In the genomic region with DNA sequence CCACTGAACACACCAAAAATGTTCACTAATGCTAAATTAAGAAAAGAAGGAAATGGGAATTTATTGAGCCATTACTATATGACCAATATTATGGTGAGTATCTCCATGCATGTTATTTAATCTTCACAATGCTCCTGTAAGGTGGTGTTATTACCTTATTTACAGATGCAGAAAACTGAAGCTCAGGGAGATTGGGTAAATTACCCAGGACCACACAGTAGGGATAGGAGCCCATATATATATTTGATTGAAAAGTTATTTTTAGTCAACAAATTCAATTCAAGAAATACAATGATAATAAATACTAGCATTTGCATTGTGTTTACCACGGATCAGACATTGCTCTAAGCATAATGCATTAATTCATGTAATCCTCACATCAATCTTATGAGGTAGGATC, we compare ENCODE assay signal across 24 cellular contexts.
"Had no signal": no experiment of that assay in that cellular context is flagged by ENCODE, and none has a peak within 500 bp of the region (broad histone marks: within the 10 kb centered on the region; RNA-seq: fewer than 3 reads in every experiment).

No MANE protein-coding gene starts in this region.

- H3K4me3 Mint-ChIP-seq: memory B cell; natural killer cell; stimulated activated effector memory CD8-positive, alpha-beta T cell treated with anti-CD3 and anti-CD28 coated beads, Interleukin-12 subunit alpha, Interleukin-12 subunit beta, amount 100 ng/mL, for 72 hours; type B pancreatic cell had no signal

- DNase-seq: colonic mucosa; dermis blood vessel endothelial cell; effector memory CD4-positive, alpha-beta T cell; erythroblast; esophagus squamous epithelium; gastrocnemius medialis; head of caudate nucleus; left ventricle myocardium superior; lower lobe of right lung; natural killer cell; occipital lobe; ovary; posterior cingulate gyrus; psoas muscle; right cardiac atrium; sigmoid colon; stimulated activated CD4-positive, alpha-beta T cell treated with anti-CD3 and anti-CD28 coated beads, Interleukin-2, amount 100 ng/mL, for 24 hours; stimulated activated CD4-positive, alpha-beta T cell treated with anti-CD3 and anti-CD28 coated beads, Interleukin-4, amount 100 ng/mL, for 24 hours; stimulated activated naive CD4-positive, alpha-beta T cell treated with Interleukin-2 at 50 U/mL for 16 hours; stomach; thyroid gland had no signal

- ATAC-seq: gastrocnemius medialis; left ventricle myocardium superior; lower lobe of right lung; natural killer cell; psoas muscle; right cardiac atrium; stimulated activated effector memory CD8-positive, alpha-beta T cell treated with anti-CD3 and anti-CD28 coated beads, Interleukin-12 subunit alpha, Interleukin-12 subunit beta, amount 100 ng/mL, for 72 hours had no signal

- H3K4me1 ChIP-seq: colonic mucosa had no signal

- H3K4me3 ChIP-seq: colonic mucosa, esophagus squamous epithelium, gastrocnemius medialis, lower lobe of right lung, ovary, psoas muscle, sigmoid colon, stomach, thyroid gland had no signal

- H3K27ac Mint-ChIP-seq: memory B cell; natural killer cell; stimulated activated effector memory CD8-positive, alpha-beta T cell treated with anti-CD3 and anti-CD28 coated beads, Interleukin-12 subunit alpha, Interleukin-12 subunit beta, amount 100 ng/mL, for 72 hours; type B pancreatic cell had no signal

- H3K27me3 Mint-ChIP-seq: memory B cell, type B pancreatic cell had no signal

- H3K9me3 Mint-ChIP-seq: memory B cell; natural killer cell; stimulated activated effector memory CD8-positive, alpha-beta T cell treated with anti-CD3 and anti-CD28 coated beads, Interleukin-12 subunit alpha, Interleukin-12 subunit beta, amount 100 ng/mL, for 72 hours; type B pancreatic cell had no signal

- H3K36me3 Mint-ChIP-seq: memory B cell, natural killer cell, type B pancreatic cell had no signal

- H3K9me3 ChIP-seq: colonic mucosa, esophagus squamous epithelium, gastrocnemius medialis, lower lobe of right lung, ovary, psoas muscle, sigmoid colon, stomach, thyroid gland had no signal

- H3K27ac ChIP-seq: colonic mucosa, esophagus squamous epithelium, gastrocnemius medialis, lower lobe of right lung, ovary, psoas muscle had no signal

- H3K36me3 ChIP-seq: colonic mucosa, esophagus squamous epithelium, gastrocnemius medialis, lower lobe of right lung, ovary, sigmoid colon, stomach, thyroid gland had no signal

- H3K27me3 ChIP-seq: colonic mucosa, esophagus squamous epithelium, gastrocnemius medialis, ovary, sigmoid colon, stomach, thyroid gland had no signal
